In the genomic region with DNA sequence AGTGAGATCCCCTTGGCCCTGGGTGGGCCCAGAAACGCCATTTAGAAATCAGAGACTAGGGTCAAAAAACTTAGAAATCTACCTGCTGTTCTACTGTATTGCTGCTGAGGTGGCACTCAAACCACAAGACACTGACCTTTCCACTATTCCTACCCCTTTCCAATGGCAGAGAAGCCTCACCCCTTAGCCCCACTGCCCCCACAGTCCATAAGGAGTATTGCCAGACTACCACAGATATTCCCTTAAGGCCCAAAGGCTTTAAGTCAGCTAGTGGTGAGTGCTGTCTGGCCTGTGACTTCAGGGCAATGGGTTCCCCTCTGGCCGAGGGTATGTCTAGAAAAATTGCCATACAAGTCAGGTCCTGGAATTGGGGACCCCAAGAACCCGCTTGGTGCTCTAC, we compare ENCODE assay signal across 1 cellular context.
TF ChIP-seq lines count a peak whose summit lies in the region.

No MANE protein-coding gene starts in this region.

TF ChIP-seq in WTC11, 78 proteins besides CTCF, POLR2A, EP300 and RAD21 (continued from another document):
- TF ChIP-seq, protein P1, sequence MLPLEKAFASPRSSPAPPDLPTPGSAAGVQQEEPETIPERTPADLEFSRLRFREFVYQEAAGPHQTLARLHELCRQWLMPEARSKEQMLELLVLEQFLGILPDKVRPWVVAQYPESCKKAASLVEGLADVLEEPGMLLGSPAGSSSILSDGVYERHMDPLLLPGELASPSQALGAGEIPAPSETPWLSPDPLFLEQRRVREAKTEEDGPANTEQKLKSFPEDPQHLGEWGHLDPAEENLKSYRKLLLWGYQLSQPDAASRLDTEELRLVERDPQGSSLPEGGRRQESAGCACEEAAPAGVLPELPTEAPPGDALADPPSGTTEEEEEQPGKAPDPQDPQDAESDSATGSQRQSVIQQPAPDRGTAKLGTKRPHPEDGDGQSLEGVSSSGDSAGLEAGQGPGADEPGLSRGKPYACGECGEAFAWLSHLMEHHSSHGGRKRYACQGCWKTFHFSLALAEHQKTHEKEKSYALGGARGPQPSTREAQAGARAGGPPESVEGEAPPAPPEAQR (CRISPR knock-in tag; IDR thresholded peaks at IDR 0.05), result no peak
- no peak for TF ChIP-seq ZNF232 (CRISPR knock-in tag; IDR thresholded peaks at IDR 0.05)
- TF ChIP-seq TEAD4 (CRISPR knock-in tag; IDR thresholded peaks at IDR 0.05), result no peak
- TF ChIP-seq CBFB (CRISPR knock-in tag; IDR thresholded peaks at IDR 0.05; ENCODE audit: low read depth), result no peak
- no peak for TF ChIP-seq GRHL2 (CRISPR knock-in tag; IDR thresholded peaks at IDR 0.05; ENCODE audit: insufficient replicate concordance, severe bottlenecking)
- no peak for TF ChIP-seq PRRX2 (CRISPR knock-in tag; IDR thresholded peaks at IDR 0.05)
- TF ChIP-seq ZNF423 (CRISPR knock-in tag; IDR thresholded peaks at IDR 0.05), result no peak
